ENCODE assay signal across 25 cellular contexts in the genomic region with DNA sequence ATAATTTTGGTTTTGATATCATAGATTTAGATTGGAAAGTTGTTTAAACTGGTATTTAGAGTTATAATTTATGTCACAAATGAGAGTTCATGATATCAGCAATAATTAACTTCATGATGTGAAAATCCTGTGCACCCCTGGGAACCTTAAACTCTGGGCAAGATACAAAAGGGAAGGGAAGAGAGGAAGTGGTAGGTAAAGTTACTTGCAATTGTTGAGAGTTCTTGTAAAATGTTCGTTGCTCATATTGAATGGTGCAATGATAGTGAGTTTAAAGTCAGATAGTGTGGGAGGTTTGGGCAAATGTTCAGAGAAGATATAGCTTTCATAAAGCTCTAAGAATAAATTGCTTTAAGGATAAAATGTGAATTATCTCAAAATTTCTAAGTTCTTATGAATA.
"Had no signal": no experiment of that assay in that cellular context is flagged by ENCODE, and none has a peak within 500 bp of the region (broad histone marks: within the 10 kb centered on the region; RNA-seq: fewer than 3 reads in every experiment).

No MANE protein-coding gene starts in this region.

- H3K4me3 ChIP-seq: coronary artery, dorsolateral prefrontal cortex, lower lobe of right lung, right atrium auricular region, smooth muscle cell, upper lobe of left lung had no signal

- H3K27ac ChIP-seq: brain microvascular endothelial cell, coronary artery, dorsolateral prefrontal cortex, lower lobe of right lung, right atrium auricular region, upper lobe of left lung, WERI-Rb-1 had no signal

- H3K4me2 ChIP-seq: smooth muscle cell had no signal

- H3K4me1 ChIP-seq: lower lobe of right lung, right atrium auricular region, upper lobe of left lung had no signal

- H3K27me3 ChIP-seq: brain microvascular endothelial cell, dorsolateral prefrontal cortex, right atrium auricular region, upper lobe of left lung had no signal

- H3K9me3 ChIP-seq: lower lobe of right lung, right atrium auricular region, upper lobe of left lung had no signal

- DNase-seq: activated CD4-positive, alpha-beta T cell treated with anti-CD3 and anti-CD28 coated beads, Interleukin-2, amount 10 ng/mL, durations not matched to agents 24 days and 14 days; activated CD8-positive, alpha-beta T cell treated with anti-CD3 and anti-CD28 coated beads for 36 hours; activated gamma-delta T cell treated with Interleukin-2 at 50 U/mL for 16 hours; activated naive CD4-positive, alpha-beta T cell treated with anti-CD3 and anti-CD28 coated beads, Interleukin-2, amount 50 U/mL, for 16 hours; activated T-cell treated with anti-CD3 and anti-CD28 coated beads, Interleukin-2, amount 50 U/mL, for 4 hours; amniotic stem cell; brain microvascular endothelial cell; dorsolateral prefrontal cortex; effector memory CD4-positive, alpha-beta T cell; kidney glomerular epithelial cell; lower lobe of right lung; mesenchymal stem cell; naive thymus-derived CD8-positive, alpha-beta T cell; occipital lobe; stimulated activated CD4-positive, alpha-beta T cell treated with anti-CD3 and anti-CD28 coated beads, Interleukin-1b, Interleukin-23, amount 100 ng/mL, for 48 hours; stimulated activated CD4-positive, alpha-beta T cell treated with anti-CD3 and anti-CD28 coated beads, Interleukin-4, amount 100 ng/mL, for 4 hours; stimulated activated CD8-positive, alpha-beta memory T cell treated with anti-CD3 and anti-CD28 coated beads, Interleukin-4, amount 100 ng/mL, for 48 hours; stimulated activated naive CD8-positive, alpha-beta T cell treated with anti-CD3 and anti-CD28 coated beads, Interleukin-15, amount 100 ng/mL, for 72 hours; substantia nigra; T-helper 9 cell; upper lobe of left lung; WERI-Rb-1 had no signal

- H3K36me3 ChIP-seq: brain microvascular endothelial cell, lower lobe of right lung, right atrium auricular region, upper lobe of left lung, WERI-Rb-1 had no signal
